24 cellular contexts compared by ENCODE assay signal in the genomic region with DNA sequence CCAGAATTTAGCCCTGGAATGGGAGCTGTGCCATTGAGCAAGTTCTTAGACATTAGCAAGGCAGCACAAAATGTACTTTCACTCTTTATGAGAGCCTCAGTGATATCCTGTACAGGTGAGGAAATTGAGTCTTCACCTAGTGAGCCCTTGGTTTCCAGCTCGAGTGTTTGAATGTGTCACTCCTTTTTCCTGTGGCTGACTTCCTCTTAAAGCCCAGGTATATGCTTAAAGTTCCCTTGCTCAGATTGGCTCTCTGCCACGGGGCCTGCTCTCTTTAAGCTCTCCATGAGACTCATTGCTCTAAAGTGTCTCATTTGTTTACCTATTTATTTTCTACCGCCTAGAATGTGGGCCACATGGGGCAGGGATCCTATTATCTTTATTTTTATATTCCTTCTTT.
DNase-seq lines count a peak whose midpoint lies in the region; ATAC-seq and TF ChIP-seq lines count a peak whose summit lies in the region.
"Had no signal": no experiment of that assay in that cellular context is flagged by ENCODE, and none has a peak within 500 bp of the region (broad histone marks: within the 10 kb centered on the region; RNA-seq: fewer than 3 reads in every experiment).

No MANE protein-coding gene starts in this region.

- ATAC-seq in lower lobe of right lung = peak; percentile 63 to 77
- ATAC-seq in GM18505 (IDR thresholded peaks at IDR 0.05; ENCODE audit: unreplicated experiment) = no peak
- no peak for ATAC-seq in GM19035 (IDR thresholded peaks at IDR 0.05; ENCODE audit: unreplicated experiment)
- ATAC-seq: activated T-helper 17 cell treated with anti-CD3 and anti-CD28 coated beads, Interleukin-2, amount 50 U/mL, for 72 hours; gastroesophageal sphincter; GM12878; natural killer cell; right cardiac atrium; stimulated activated naive CD8-positive, alpha-beta T cell treated with anti-CD3 and anti-CD28 coated beads, Interleukin-15, Interleukin-2, amounts not matched to agents 100 U/mL and 50 U/mL, for 24 hours had no signal

- no peaks in the 10 kb centered on the region for H3K9me3 ChIP-seq in lower lobe of right lung
- H3K9me3 ChIP-seq: gastroesophageal sphincter, tibial artery had no signal

- H3K27ac ChIP-seq in lower lobe of right lung = no peak overlapping the region
- H3K27ac ChIP-seq: gastroesophageal sphincter, RWPE1, tibial artery had no signal

- no peak for TF ChIP-seq POLR2A in GM18505 (IDR thresholded peaks at IDR 0.05; ENCODE audit: borderline replicate concordance, extremely low read depth, insufficient read depth, insufficient read length)

- H3K4me1 ChIP-seq in lower lobe of right lung = peaks cover 15% of the 10 kb centered on the region

- H3K27me3 ChIP-seq in lower lobe of right lung (ENCODE audit: low read depth) = no peaks in the 10 kb centered on the region
- H3K27me3 ChIP-seq: gastroesophageal sphincter, tibial artery had no signal

- H3K4me3 ChIP-seq in lower lobe of right lung = no peak overlapping the region
- H3K4me3 ChIP-seq: gastroesophageal sphincter, GM12878, tibial artery had no signal

- intact Hi-C loops in lower lobe of right lung (cut with DNase I) = no loop called here

- TF ChIP-seq CTCF in lower lobe of right lung (IDR thresholded peaks at IDR 0.05) = no peak

- no peaks in the 10 kb centered on the region for H3K36me3 ChIP-seq in lower lobe of right lung
- H3K36me3 ChIP-seq: gastroesophageal sphincter, tibial artery had no signal

- DNase-seq in DMS53 treated with DMSO at 0.1 percent for 48 hours (lab: John Stamatoyannopoulos, UW; ENCODE audit: unreplicated experiment) (peak; percentile 96), NCI-H1436 (lab: John Stamatoyannopoulos, UW) (peak; percentile 66), NCI-H748 (lab: John Stamatoyannopoulos, UW; ENCODE audit: unreplicated experiment) (peak; percentile 61), lower lobe of right lung (peak; percentile 62), iPS-NIHi7 (ENCODE audit: extremely low spot score) (no peak), NCI-H1694 treated with DMSO at 0.1 percent for 48 hours (lab: John Stamatoyannopoulos, UW) (no peak)
- DNase-seq: activated CD4-positive, alpha-beta T cell treated with anti-CD3 and anti-CD28 coated beads, Interleukin-2, amount 50 U/mL, for 1 hour; activated naive CD8-positive, alpha-beta T cell treated with anti-CD3 and anti-CD28 coated beads for 36 hours; CD4-positive, alpha-beta T cell; DND-41; KG1; kidney glomerular epithelial cell; natural killer cell; right cardiac atrium; stimulated activated CD4-positive, alpha-beta T cell treated with anti-CD3 and anti-CD28 coated beads, Interleukin-12 subunit alpha, Interleukin-12 subunit beta, amount 100 ng/mL, for 4 hours; stimulated activated CD4-positive, alpha-beta T cell treated with anti-CD3 and anti-CD28 coated beads, Interleukin-4, amount 100 ng/mL, for 4 hours; stimulated activated naive CD8-positive, alpha-beta T cell treated with anti-CD3 and anti-CD28 coated beads, Interleukin-15, Interleukin-2, amounts not matched to agents 100 U/mL and 50 U/mL, for 24 hours; tibial artery had no signal

Comparison
In these comparisons a context has a peak if more than half of its experiments do, and no peak if none do; other contexts are left out.
1. DNase-seq: peak in DMS53 treated with DMSO at 0.1 percent for 48 hours (single experiment), NCI-H1436 (single experiment), NCI-H748 (single experiment) and lower lobe of right lung (single experiment); none in iPS-NIHi7 (single experiment) and NCI-H1694 treated with DMSO at 0.1 percent for 48 hours (single experiment).
2. ATAC-seq: peak in lower lobe of right lung (2 of 2); none in GM18505 (single experiment) and GM19035 (single experiment).